Comparison of ENCODE assay signal across 1 cellular context in genomic region chr11:130106381-130106780, GRCh38.
TF ChIP-seq lines count a peak whose summit lies in the region.

No MANE protein-coding gene starts in this region.

TF ChIP-seq in GM23338, 12 proteins besides CTCF, POLR2A, EP300 and RAD21 (continued from another document):
- TF ChIP-seq ZNF462 (CRISPR knock-in tag; IDR thresholded peaks at IDR 0.05) (no peak), NANOG (IDR thresholded peaks at IDR 0.05; ENCODE audit: borderline replicate concordance) (no peak), ZNF331 (CRISPR knock-in tag; IDR thresholded peaks at IDR 0.05; ENCODE audit: low read depth) (no peak), JUNB (IDR thresholded peaks at IDR 0.05; ENCODE audit: unreplicated experiment) (no peak), ETS1 (IDR thresholded peaks at IDR 0.05) (no peak), POLR2AphosphoS5 (IDR thresholded peaks at IDR 0.05; ENCODE audit: low read depth) (no peak), REST (IDR thresholded peaks at IDR 0.05; ENCODE audit: unreplicated experiment) (no peak), STAT1 (IDR thresholded peaks at IDR 0.05; ENCODE audit: unreplicated experiment) (no peak), EZH2phosphoT487 (IDR thresholded peaks at IDR 0.05; ENCODE audit: unreplicated experiment) (no peak), ZNF114 (CRISPR knock-in tag; IDR thresholded peaks at IDR 0.05) (no peak), CREB1 (CRISPR knock-in tag; IDR thresholded peaks at IDR 0.05; ENCODE audit: low read depth) (no peak)
